ENCODE assay signal across 1 cellular context in genomic region chr3:4467522-4467867, GRCh38.
TF ChIP-seq lines count a peak whose summit lies in the region.

No MANE protein-coding gene starts in this region.

TF ChIP-seq in GM12878, 131 proteins besides CTCF, POLR2A, EP300 and RAD21:
- TF ChIP-seq ZBTB40 (IDR thresholded peaks at IDR 0.05; ENCODE audit: borderline replicate concordance) (peak; percentile 10; the same call in 1 of the 2 replicates), EED (IDR thresholded peaks at IDR 0.05; ENCODE audit: low read depth) (no peak), MLLT1 (IDR thresholded peaks at IDR 0.05) (peak; percentile 81)
